Comparison of ENCODE assay signal across 14 cellular contexts in the genomic region with DNA sequence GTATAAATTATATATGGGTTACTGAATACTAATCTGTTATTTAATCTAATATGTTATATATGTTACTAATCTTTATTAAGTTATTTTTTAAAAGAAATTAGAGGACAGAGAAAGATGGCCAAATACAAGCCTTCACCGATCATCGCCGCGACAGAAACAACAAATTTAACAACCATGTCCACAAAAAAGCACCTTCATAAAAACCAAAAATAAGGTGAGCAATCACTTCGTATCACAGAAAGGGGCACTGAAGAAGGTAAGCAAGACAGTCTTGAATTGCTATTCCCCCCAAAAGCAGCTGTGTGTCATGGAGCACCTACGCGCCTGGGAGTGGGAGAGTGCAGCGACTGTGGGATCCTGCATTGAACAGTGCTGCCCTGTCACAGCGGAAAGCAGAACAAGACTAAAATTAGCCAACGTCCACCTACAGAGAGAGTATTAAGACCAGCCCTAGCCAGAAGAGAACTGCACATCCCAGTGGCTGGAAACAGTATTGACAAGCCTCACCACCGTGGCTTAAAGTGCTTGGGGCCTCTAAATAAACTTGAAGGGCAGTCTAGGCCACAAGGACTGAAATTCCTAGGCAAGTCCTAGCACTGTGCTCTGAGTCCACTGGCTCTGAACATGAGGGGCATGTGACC. TPM values are rescaled to one million over a fixed set of nuclear protein-coding genes. Genes with fewer than 3 reads are reported as not detected.
A peak's percentile ranks its signal among the peaks of the same experiment; 100 is the strongest.
DNase-seq lines count a peak whose midpoint lies in the region; ATAC-seq and TF ChIP-seq lines count a peak whose summit lies in the region.
"Had no signal": no experiment of that assay in that cellular context is flagged by ENCODE, and none has a peak within 500 bp of the region (broad histone marks: within the 10 kb centered on the region; RNA-seq: fewer than 3 reads in every experiment).

No MANE protein-coding gene starts in this region.

- H3K27me3 ChIP-seq in uterus, result no peaks in the 10 kb centered on the region
- H3K27me3 ChIP-seq: gastrocnemius medialis had no signal

- peak; percentile 63 for ATAC-seq in activated naive CD8-positive, alpha-beta T cell treated with anti-CD3 and anti-CD28 coated beads, Interleukin-2, amount 50 U/mL, for 24 hours
- peak; percentile 96 for ATAC-seq in WTC11
- ATAC-seq in stimulated activated naive B cell treated with anti-CD40 and anti-IgM and Interleukin-4, amounts not matched to agents 10 μg/mL and 1 μg/mL and 100 μg/mL, for 72 hours (replicated peaks), result peak; percentile 60 to 68
- no peak for ATAC-seq in HG03439 (IDR thresholded peaks at IDR 0.05; ENCODE audit: unreplicated experiment)
- no peak for ATAC-seq in HG03520 (IDR thresholded peaks at IDR 0.05; ENCODE audit: unreplicated experiment)
- ATAC-seq: gastrocnemius medialis had no signal

- H3K4me3 ChIP-seq in uterus, result no peak overlapping the region
- H3K4me3 ChIP-seq: gastrocnemius medialis had no signal

- peaks cover 0 to 3% of the 10 kb centered on the region in 2 donors for H3K9me3 ChIP-seq in uterus
- H3K9me3 ChIP-seq: gastrocnemius medialis had no signal

- no peak for DNase-seq in activated naive CD8-positive, alpha-beta T cell treated with anti-CD3 and anti-CD28 coated beads, Interleukin-2, amount 50 U/mL, for 24 hours
- DNase-seq in activated naive CD8-positive, alpha-beta T cell treated with anti-CD3 and anti-CD28 coated beads for 36 hours, result no peak
- peak; percentile 28 for DNase-seq in KBM-7
- DNase-seq in WTC11 (ENCODE audit: low spot score), result no peak
- no peak for DNase-seq in stimulated activated naive B cell treated with anti-CD40 and anti-IgM and Interleukin-4, amounts not matched to agents 10 μg/mL and 1 μg/mL and 100 μg/mL, for 72 hours
- no peak for DNase-seq in uterus
- DNase-seq: activated T-cell treated with anti-CD3 and anti-CD28 coated beads for 4 hours, AML-193, gastrocnemius medialis, kidney glomerular epithelial cell, NCI-H2029, small intestine had no signal

- H3K4me1 ChIP-seq in uterus, result no peaks in the 10 kb centered on the region

- TF ChIP-seq CTCF in WTC11 (IDR thresholded peaks at IDR 0.05) (no peak), uterus (IDR thresholded peaks at IDR 0.05) (no peak)

- no peak overlapping the region for H3K27ac ChIP-seq in uterus
- H3K27ac ChIP-seq: gastrocnemius medialis had no signal

- H3K9me3 Mint-ChIP-seq in activated naive CD8-positive, alpha-beta T cell treated with anti-CD3 and anti-CD28 coated beads, Interleukin-2, amount 50 U/mL, for 24 hours, result peaks cover 9% of the 10 kb centered on the region
- H3K9me3 Mint-ChIP-seq in activated naive CD8-positive, alpha-beta T cell treated with anti-CD3 and anti-CD28 coated beads for 36 hours, result peaks cover 11% of the 10 kb centered on the region
- H3K9me3 Mint-ChIP-seq in WTC11, result no peaks in the 10 kb centered on the region
- peaks cover 4 to 11% of the 10 kb centered on the region in 2 donors for H3K9me3 Mint-ChIP-seq in stimulated activated naive B cell treated with anti-CD40 and anti-IgM and Interleukin-4, amounts not matched to agents 10 μg/mL and 1 μg/mL and 100 μg/mL, for 72 hours

- no peak overlapping the region for H3K4me3 Mint-ChIP-seq in activated naive CD8-positive, alpha-beta T cell treated with anti-CD3 and anti-CD28 coated beads, Interleukin-2, amount 50 U/mL, for 24 hours
- no peak overlapping the region for H3K4me3 Mint-ChIP-seq in activated naive CD8-positive, alpha-beta T cell treated with anti-CD3 and anti-CD28 coated beads for 36 hours
- H3K4me3 Mint-ChIP-seq in WTC11, result no peak overlapping the region
- H3K4me3 Mint-ChIP-seq in stimulated activated naive B cell treated with anti-CD40 and anti-IgM and Interleukin-4, amounts not matched to agents 10 μg/mL and 1 μg/mL and 100 μg/mL, for 72 hours, result no peak overlapping the region

- in situ Hi-C loops in KBM-7 (cut with MboI; ENCODE audit: low pct_unique_long_range_greater_than_20kb, low sequenced_read_pairs), result no loop called here

- H3K36me3 Mint-ChIP-seq in activated naive CD8-positive, alpha-beta T cell treated with anti-CD3 and anti-CD28 coated beads, Interleukin-2, amount 50 U/mL, for 24 hours (ENCODE audit: low read depth), result peaks cover 23% of the 10 kb centered on the region
- peaks cover 36% of the 10 kb centered on the region for H3K36me3 Mint-ChIP-seq in activated naive CD8-positive, alpha-beta T cell treated with anti-CD3 and anti-CD28 coated beads for 36 hours
- no peaks in the 10 kb centered on the region for H3K36me3 Mint-ChIP-seq in WTC11
- peaks cover 28 to 43% of the 10 kb centered on the region in 2 donors for H3K36me3 Mint-ChIP-seq in stimulated activated naive B cell treated with anti-CD40 and anti-IgM and Interleukin-4, amounts not matched to agents 10 μg/mL and 1 μg/mL and 100 μg/mL, for 72 hours

- H3K4me1 Mint-ChIP-seq in activated naive CD8-positive, alpha-beta T cell treated with anti-CD3 and anti-CD28 coated beads, Interleukin-2, amount 50 U/mL, for 24 hours, result peaks cover 58% of the 10 kb centered on the region
- H3K4me1 Mint-ChIP-seq in activated naive CD8-positive, alpha-beta T cell treated with anti-CD3 and anti-CD28 coated beads for 36 hours, result peaks cover 57% of the 10 kb centered on the region
- peaks cover 27% of the 10 kb centered on the region for H3K4me1 Mint-ChIP-seq in WTC11
- H3K4me1 Mint-ChIP-seq in stimulated activated naive B cell treated with anti-CD40 and anti-IgM and Interleukin-4, amounts not matched to agents 10 μg/mL and 1 μg/mL and 100 μg/mL, for 72 hours, result peaks cover 51 to 76% of the 10 kb centered on the region in 2 donors

- CTCF ChIA-PET in WTC11 (lab: Charles Lee), result interaction anchor here (0.7 to 2.0 kb wide), 2 partner anchors 15 to 302 kb away, joined by 5 to 14 read pairs; no protein-coding TSS in a partner anchor

- H3K36me3 ChIP-seq in uterus, result no peaks in the 10 kb centered on the region
- H3K36me3 ChIP-seq: gastrocnemius medialis had no signal

- POLR2A ChIA-PET in WTC11 (lab: Charles Lee), result interaction anchor here (0.7 kb wide), 1 partner anchor 477 kb away, joined by 3 read pairs; no protein-coding TSS in a partner anchor

- no peak overlapping the region for H3K27ac Mint-ChIP-seq in activated naive CD8-positive, alpha-beta T cell treated with anti-CD3 and anti-CD28 coated beads, Interleukin-2, amount 50 U/mL, for 24 hours
- H3K27ac Mint-ChIP-seq in activated naive CD8-positive, alpha-beta T cell treated with anti-CD3 and anti-CD28 coated beads for 36 hours, result no peak overlapping the region
- H3K27ac Mint-ChIP-seq in WTC11, result no peak overlapping the region; the same call in 1 of the 2 replicates
- no peak overlapping the region for H3K27ac Mint-ChIP-seq in stimulated activated naive B cell treated with anti-CD40 and anti-IgM and Interleukin-4, amounts not matched to agents 10 μg/mL and 1 μg/mL and 100 μg/mL, for 72 hours

- intact Hi-C loops in uterus (cut with DNase I; ENCODE audit: low total_unique reads), result no loop called here

- no peaks in the 10 kb centered on the region for H3K27me3 Mint-ChIP-seq in activated naive CD8-positive, alpha-beta T cell treated with anti-CD3 and anti-CD28 coated beads, Interleukin-2, amount 50 U/mL, for 24 hours
- H3K27me3 Mint-ChIP-seq in activated naive CD8-positive, alpha-beta T cell treated with anti-CD3 and anti-CD28 coated beads for 36 hours, result no peaks in the 10 kb centered on the region
- no peaks in the 10 kb centered on the region for H3K27me3 Mint-ChIP-seq in WTC11 (ENCODE audit: low read depth)
- H3K27me3 Mint-ChIP-seq in stimulated activated naive B cell treated with anti-CD40 and anti-IgM and Interleukin-4, amounts not matched to agents 10 μg/mL and 1 μg/mL and 100 μg/mL, for 72 hours, result no peaks in the 10 kb centered on the region

- TF ChIP-seq POLR2A in uterus (IDR thresholded peaks at IDR 0.05), result no peak

TF ChIP-seq in WTC11, 78 proteins besides CTCF, POLR2A, EP300 and RAD21 (continues in another document):
- TF ChIP-seq ESRRA (CRISPR knock-in tag; IDR thresholded peaks at IDR 0.05; ENCODE audit: borderline replicate concordance) (no peak), NR1H2 (CRISPR knock-in tag; IDR thresholded peaks at IDR 0.05) (no peak), CREM (CRISPR knock-in tag; IDR thresholded peaks at IDR 0.05) (no peak)
- TF ChIP-seq, protein P1, sequence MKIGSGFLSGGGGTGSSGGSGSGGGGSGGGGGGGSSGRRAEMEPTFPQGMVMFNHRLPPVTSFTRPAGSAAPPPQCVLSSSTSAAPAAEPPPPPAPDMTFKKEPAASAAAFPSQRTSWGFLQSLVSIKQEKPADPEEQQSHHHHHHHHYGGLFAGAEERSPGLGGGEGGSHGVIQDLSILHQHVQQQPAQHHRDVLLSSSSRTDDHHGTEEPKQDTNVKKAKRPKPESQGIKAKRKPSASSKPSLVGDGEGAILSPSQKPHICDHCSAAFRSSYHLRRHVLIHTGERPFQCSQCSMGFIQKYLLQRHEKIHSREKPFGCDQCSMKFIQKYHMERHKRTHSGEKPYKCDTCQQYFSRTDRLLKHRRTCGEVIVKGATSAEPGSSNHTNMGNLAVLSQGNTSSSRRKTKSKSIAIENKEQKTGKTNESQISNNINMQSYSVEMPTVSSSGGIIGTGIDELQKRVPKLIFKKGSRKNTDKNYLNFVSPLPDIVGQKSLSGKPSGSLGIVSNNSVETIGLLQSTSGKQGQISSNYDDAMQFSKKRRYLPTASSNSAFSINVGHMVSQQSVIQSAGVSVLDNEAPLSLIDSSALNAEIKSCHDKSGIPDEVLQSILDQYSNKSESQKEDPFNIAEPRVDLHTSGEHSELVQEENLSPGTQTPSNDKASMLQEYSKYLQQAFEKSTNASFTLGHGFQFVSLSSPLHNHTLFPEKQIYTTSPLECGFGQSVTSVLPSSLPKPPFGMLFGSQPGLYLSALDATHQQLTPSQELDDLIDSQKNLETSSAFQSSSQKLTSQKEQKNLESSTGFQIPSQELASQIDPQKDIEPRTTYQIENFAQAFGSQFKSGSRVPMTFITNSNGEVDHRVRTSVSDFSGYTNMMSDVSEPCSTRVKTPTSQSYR (CRISPR knock-in tag; IDR thresholded peaks at IDR 0.05), result no peak
- TF ChIP-seq, protein P2, sequence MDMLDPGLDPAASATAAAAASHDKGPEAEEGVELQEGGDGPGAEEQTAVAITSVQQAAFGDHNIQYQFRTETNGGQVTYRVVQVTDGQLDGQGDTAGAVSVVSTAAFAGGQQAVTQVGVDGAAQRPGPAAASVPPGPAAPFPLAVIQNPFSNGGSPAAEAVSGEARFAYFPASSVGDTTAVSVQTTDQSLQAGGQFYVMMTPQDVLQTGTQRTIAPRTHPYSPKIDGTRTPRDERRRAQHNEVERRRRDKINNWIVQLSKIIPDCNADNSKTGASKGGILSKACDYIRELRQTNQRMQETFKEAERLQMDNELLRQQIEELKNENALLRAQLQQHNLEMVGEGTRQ (CRISPR knock-in tag; IDR thresholded peaks at IDR 0.05), result 0 out of 2 replicates have a peak, but pooled peaks have one; percentile 40

RNA-seq across cellular contexts. Expression of a gene that starts 38.5 kb away (rescaled TPM):
- total RNA-seq in activated naive CD8-positive, alpha-beta T cell treated with anti-CD3 and anti-CD28 coated beads for 36 hours, result 10 to 100 TPM; 52.5 to 61.2 TPM
- total RNA-seq in WTC11 (2021) (69.1 to 74.9 TPM (median 69.6 TPM) in 3 replicates), uterus (100 to 1,000 TPM in 1 of 4 donors, 10 to 100 TPM in 3; 32.0 to 126 (median 41.7) TPM)

Comparison
In these comparisons a context has a peak if more than half of its experiments do, and no peak if none do; other contexts are left out.
1. ATAC-seq: peak in activated naive CD8-positive, alpha-beta T cell treated with anti-CD3 and anti-CD28 coated beads, Interleukin-2, amount 50 U/mL, for 24 hours (single experiment), WTC11 (single experiment) and stimulated activated naive B cell treated with anti-CD40 and anti-IgM and Interleukin-4, amounts not matched to agents 10 μg/mL and 1 μg/mL and 100 μg/mL, for 72 hours (2 of 2); none in HG03439 (single experiment) and HG03520 (single experiment).